9 cellular contexts compared by ENCODE assay signal in genomic region chr12:85057370-85057963, GRCh38. TPM values are rescaled to one million over a fixed set of nuclear protein-coding genes. Genes with fewer than 3 reads are reported as not detected.
DNase-seq lines count a peak whose midpoint lies in the region; ATAC-seq, FAIRE-seq and TF ChIP-seq lines count a peak whose summit lies in the region.
"Had no signal": no experiment of that assay in that cellular context is flagged by ENCODE, and none has a peak within 500 bp of the region (broad histone marks: within the 10 kb centered on the region; RNA-seq: fewer than 3 reads in every experiment).

No MANE protein-coding gene starts in this region.

- H2BK120ac ChIP-seq in mesenchymal stem cell (ENCODE audit: low read depth, low read length), result no peak overlapping the region

- no peak overlapping the region for H3K4ac ChIP-seq in mesenchymal stem cell (ENCODE audit: low read depth in 1 of 2, low read length in 2 of 2)

- no CpG with 5 or more reads among the region's 2 CpGs for WGBS in mesenchymal stem cell

- no peak for FAIRE-seq in HTR-8/SVneo (lab: Jason Lieb, UNC)

- no peaks in the 10 kb centered on the region for H3K9me2 ChIP-seq in DOHH2 (replicated peaks; ENCODE audit: control insufficient read depth, low read length)

- H2BK12ac ChIP-seq in mesenchymal stem cell (ENCODE audit: low read length in 2 of 2), result no peak overlapping the region

- H3K36me3 Mint-ChIP-seq in activated T-helper 17 cell treated with anti-CD3 and anti-CD28 coated beads, Interleukin-2, amount 50 U/mL, for 72 hours (ENCODE audit: low read depth), result no peaks in the 10 kb centered on the region
- H3K36me3 Mint-ChIP-seq: activated naive CD8-positive, alpha-beta T cell had no signal

- no peak overlapping the region for H3K14ac ChIP-seq in mesenchymal stem cell (ENCODE audit: low read length in 2 of 2)

- H2BK15ac ChIP-seq in mesenchymal stem cell (ENCODE audit: low read depth, poor library complexity, severe bottlenecking), result no peak overlapping the region

- H4K20me1 ChIP-seq in DOHH2 (ENCODE audit: control insufficient read depth, insufficient read depth, low read depth, low read length), result no peaks in the 10 kb centered on the region

- H3K9ac ChIP-seq in mesenchymal stem cell (ENCODE audit: low read length), result no peak overlapping the region

- H2AK5ac ChIP-seq in mesenchymal stem cell (ENCODE audit: low read length, severe bottlenecking), result no peak overlapping the region

- H3K4me3 ChIP-seq in DOHH2 (ENCODE audit: low read length) (no peak overlapping the region), cardiac fibroblast (replicated peaks in 1 of 2; ENCODE audit: low read depth in 2 of 2, low read length in 2 of 2) (no peak overlapping the region), mesenchymal stem cell (ENCODE audit: insufficient read depth in 1 of 2, low read depth in 1 of 2, low read length in 2 of 2) (no peak overlapping the region)

- no peak overlapping the region for H4K8ac ChIP-seq in mesenchymal stem cell (ENCODE audit: low read length)

- no peak overlapping the region for H2BK5ac ChIP-seq in mesenchymal stem cell (ENCODE audit: low read depth, low read length, poor library complexity, severe bottlenecking)

- no peaks in the 10 kb centered on the region for H3K79me2 ChIP-seq in DOHH2 (ENCODE audit: control insufficient read depth, low read length)

- no peak overlapping the region for H4K91ac ChIP-seq in mesenchymal stem cell (ENCODE audit: low read length)

- DNase-seq in NCI-H82 (lab: John Stamatoyannopoulos, UW) (peak; percentile 81), cardiac fibroblast (ENCODE audit: low read depth in 2 of 2) (peak; percentile 65 to 75), mesenchymal stem cell (peak; percentile 64), HTR-8/SVneo (ENCODE audit: insufficient read length, low spot score) (no peak)

- no peak overlapping the region for H3K4me3 Mint-ChIP-seq in activated T-helper 17 cell treated with anti-CD3 and anti-CD28 coated beads, Interleukin-2, amount 50 U/mL, for 72 hours
- H3K4me3 Mint-ChIP-seq: activated naive CD8-positive, alpha-beta T cell had no signal

- H3K4me2 ChIP-seq in DOHH2 (ENCODE audit: low read length) (no peak overlapping the region), mesenchymal stem cell (ENCODE audit: low read length, poor library complexity, severe bottlenecking) (no peak overlapping the region)

- H3K18ac ChIP-seq in mesenchymal stem cell (ENCODE audit: low read depth in 1 of 2, low read length in 2 of 2), result no peak overlapping the region

- H3K9me3 ChIP-seq in DOHH2 (ENCODE audit: control insufficient read depth, insufficient read depth, low read length) (peaks cover 10% of the 10 kb centered on the region), mesenchymal stem cell (ENCODE audit: control insufficient read depth, low read length) (no peaks in the 10 kb centered on the region)

- H3K36me3 ChIP-seq in DOHH2 (ENCODE audit: control insufficient read depth, low read length) (peaks cover 12% of the 10 kb centered on the region), mesenchymal stem cell (ENCODE audit: control insufficient read depth in 1 of 2, insufficient read depth in 2 of 2, low read depth in 1 of 2, low read length in 2 of 2) (no peaks in the 10 kb centered on the region)

- no peak overlapping the region for H3K23ac ChIP-seq in mesenchymal stem cell (ENCODE audit: low read length in 2 of 2)

- H3K27me3 Mint-ChIP-seq in activated T-helper 17 cell treated with anti-CD3 and anti-CD28 coated beads, Interleukin-2, amount 50 U/mL, for 72 hours, result no peaks in the 10 kb centered on the region
- H3K27me3 Mint-ChIP-seq: activated naive CD8-positive, alpha-beta T cell had no signal

- peaks cover 8% of the 10 kb centered on the region; the same call in 1 of the 2 replicates for H3F3A ChIP-seq in DOHH2 (ENCODE audit: control insufficient read depth, insufficient read depth)

- ATAC-seq in GM19025 (IDR thresholded peaks at IDR 0.05; ENCODE audit: low read depth, unreplicated experiment), result peak; percentile 52
- peak; percentile 77 for ATAC-seq in HG03139 (IDR thresholded peaks at IDR 0.05; ENCODE audit: unreplicated experiment)
- no peak for ATAC-seq in activated T-helper 17 cell treated with anti-CD3 and anti-CD28 coated beads, Interleukin-2, amount 50 U/mL, for 72 hours (replicated peaks)

- H3K4me1 Mint-ChIP-seq in activated T-helper 17 cell treated with anti-CD3 and anti-CD28 coated beads, Interleukin-2, amount 50 U/mL, for 72 hours, result no peaks in the 10 kb centered on the region

- no peak overlapping the region for H2AFZ ChIP-seq in mesenchymal stem cell (ENCODE audit: low read depth, low read length)

- no peak overlapping the region for H3K27ac Mint-ChIP-seq in activated T-helper 17 cell treated with anti-CD3 and anti-CD28 coated beads, Interleukin-2, amount 50 U/mL, for 72 hours
- H3K27ac Mint-ChIP-seq: activated naive CD8-positive, alpha-beta T cell had no signal

- peaks cover 40% of the 10 kb centered on the region for H3K4me1 ChIP-seq in DOHH2 (ENCODE audit: control insufficient read depth, low read length)
- H3K4me1 ChIP-seq in mesenchymal stem cell (ENCODE audit: control insufficient read depth, insufficient read depth, low read depth, low read length), result no peaks in the 10 kb centered on the region

- H3K27me3 ChIP-seq in DOHH2 (ENCODE audit: control insufficient read depth, low read length), result no peaks in the 10 kb centered on the region
- no peaks in the 10 kb centered on the region for H3K27me3 ChIP-seq in mesenchymal stem cell (ENCODE audit: control insufficient read depth in 1 of 2, insufficient read depth in 1 of 2, low read length in 2 of 2)

- TF ChIP-seq CTCF in DOHH2 (IDR thresholded peaks at IDR 0.05; ENCODE audit: low read depth, low read length, poor library complexity, severe bottlenecking), result peak; percentile 72
- TF ChIP-seq CTCF in cardiac fibroblast (IDR thresholded peaks at IDR 0.05; ENCODE audit: low read depth, low read length), result peak; percentile 74

- H3K9me3 Mint-ChIP-seq in activated T-helper 17 cell treated with anti-CD3 and anti-CD28 coated beads, Interleukin-2, amount 50 U/mL, for 72 hours, result no peaks in the 10 kb centered on the region

- H3K27ac ChIP-seq in DOHH2 (ENCODE audit: low read depth, low read length) (no peak overlapping the region), mesenchymal stem cell (ENCODE audit: low read length, poor library complexity, severe bottlenecking) (no peak overlapping the region)

- H3K79me1 ChIP-seq in mesenchymal stem cell (replicated peaks; ENCODE audit: low read length, poor library complexity, severe bottlenecking), result no peaks in the 10 kb centered on the region

RNA-seq across cellular contexts. Expression of gene LRRIQ1, which starts 21.3 kb away (rescaled TPM):
- polyA plus RNA-seq in mesenchymal stem cell (2013, experiment 1 of 2), result 0.81 TPM
- polyA plus RNA-seq in mesenchymal stem cell (2013, experiment 2 of 2), result 0.84 TPM
- total RNA-seq in activated T-helper 17 cell treated with anti-CD3 and anti-CD28 coated beads, Interleukin-2, amount 50 U/mL, for 72 hours, result not detected

RNA-seq across cellular contexts. Expression of gene TSPAN19, which starts 21.4 kb away (rescaled TPM):
- 0.21 TPM for polyA plus RNA-seq in mesenchymal stem cell (2013, experiment 1 of 2)
- 0.37 TPM for polyA plus RNA-seq in mesenchymal stem cell (2013, experiment 2 of 2)
- total RNA-seq in activated T-helper 17 cell treated with anti-CD3 and anti-CD28 coated beads, Interleukin-2, amount 50 U/mL, for 72 hours, result not detected
